In the genomic region with DNA sequence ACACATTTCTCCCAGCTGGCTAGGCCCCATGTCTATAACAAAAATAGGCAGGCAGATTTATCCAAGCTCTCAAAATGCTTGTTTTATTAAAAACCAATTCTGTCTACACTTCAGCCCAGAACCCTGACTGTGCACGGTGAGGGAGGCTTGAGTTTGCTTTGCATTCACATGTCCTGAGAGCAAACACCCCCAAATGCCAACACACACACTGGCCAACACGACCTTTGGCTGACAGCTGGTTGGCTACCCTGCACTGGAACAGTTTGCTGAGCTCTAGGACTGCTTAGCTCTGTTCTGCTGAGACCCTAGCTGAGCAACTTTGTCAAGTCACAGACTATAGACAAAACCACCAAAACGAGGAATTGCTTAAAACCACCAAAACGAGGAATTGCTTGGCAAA, we compare ENCODE assay signal across 9 cellular contexts. TPM values are rescaled to one million over a fixed set of nuclear protein-coding genes. Genes with fewer than 3 reads are reported as not detected.
DNase-seq lines count a peak whose midpoint lies in the region; ATAC-seq and TF ChIP-seq lines count a peak whose summit lies in the region.
"Had no signal": no experiment of that assay in that cellular context is flagged by ENCODE, and none has a peak within 500 bp of the region (broad histone marks: within the 10 kb centered on the region; RNA-seq: fewer than 3 reads in every experiment).

No MANE protein-coding gene starts in this region.

- no peak overlapping the region for H3K9ac ChIP-seq in endodermal cell (ENCODE audit: extremely low read depth, low read length, poor library complexity, severe bottlenecking)

- H3K27ac ChIP-seq in left lung (peak overlapping the region; percentile 48 to 77), suprapubic skin (peak overlapping the region; percentile 61), endodermal cell (ENCODE audit: low read depth, low read length) (no peak overlapping the region)

- H3K4me3 Mint-ChIP-seq in activated CD4-positive, alpha-beta T cell treated with anti-CD3 and anti-CD28 coated beads for 36 hours = peak overlapping the region; percentile 63
- peak overlapping the region; percentile 74 for H3K4me3 Mint-ChIP-seq in activated naive CD8-positive, alpha-beta T cell
- H3K4me3 Mint-ChIP-seq in endodermal cell = no peak overlapping the region

- H3K9me3 ChIP-seq in left lung (no peaks in the 10 kb centered on the region), suprapubic skin (no peaks in the 10 kb centered on the region), endodermal cell (ENCODE audit: control insufficient read depth, low read length) (no peaks in the 10 kb centered on the region)

- no peaks in the 10 kb centered on the region for H3K36me3 ChIP-seq in left lung
- no peaks in the 10 kb centered on the region for H3K36me3 ChIP-seq in suprapubic skin
- H3K36me3 ChIP-seq in endodermal cell (ENCODE audit: control insufficient read depth, insufficient read depth, low read length) = peaks cover 12% of the 10 kb centered on the region

- ATAC-seq in activated CD4-positive, alpha-beta T cell treated with anti-CD3 and anti-CD28 coated beads for 36 hours = no peak
- ATAC-seq in left lung = no peak
- no peak for ATAC-seq in GM21786 (IDR thresholded peaks at IDR 0.05; ENCODE audit: unreplicated experiment)
- ATAC-seq: SK-N-SH treated with all-trans-retinoic acid at 6 μM for 48 hours had no signal

- TF ChIP-seq POLR2A in suprapubic skin (IDR thresholded peaks at IDR 0.05) = no peak

- H3K4me3 ChIP-seq in left lung = no peak overlapping the region
- H3K4me3 ChIP-seq in suprapubic skin = no peak overlapping the region
- no peak overlapping the region for H3K4me3 ChIP-seq in endodermal cell (ENCODE audit: low read length)

- H3K27me3 Mint-ChIP-seq in activated CD4-positive, alpha-beta T cell treated with anti-CD3 and anti-CD28 coated beads for 36 hours = no peaks in the 10 kb centered on the region
- H3K27me3 Mint-ChIP-seq in activated naive CD8-positive, alpha-beta T cell = no peaks in the 10 kb centered on the region
- no peaks in the 10 kb centered on the region for H3K27me3 Mint-ChIP-seq in endodermal cell (ENCODE audit: insufficient read depth)

- H3K4me1 ChIP-seq in left lung (peaks cover 35 to 70% of the 10 kb centered on the region in 2 donors), suprapubic skin (peaks cover 66% of the 10 kb centered on the region), endodermal cell (ENCODE audit: control insufficient read depth, insufficient read depth, low read length) (no peaks in the 10 kb centered on the region)

- DNase-seq in activated CD4-positive, alpha-beta T cell treated with anti-CD3 and anti-CD28 coated beads for 36 hours = no peak
- no peak for DNase-seq in activated CD4-positive, alpha-beta T cell treated with anti-CD3 and anti-CD28 coated beads for 48 hours
- no peak for DNase-seq in left lung
- no peak for DNase-seq in suprapubic skin (ENCODE audit: low spot score in 2 of 2)
- DNase-seq in endodermal cell = no peak
- no peak for DNase-seq in D341Med (ENCODE audit: low spot score)

- peaks cover 3% of the 10 kb centered on the region for H3K36me3 Mint-ChIP-seq in activated CD4-positive, alpha-beta T cell treated with anti-CD3 and anti-CD28 coated beads for 36 hours (ENCODE audit: low read depth)
- peaks cover 8% of the 10 kb centered on the region for H3K36me3 Mint-ChIP-seq in activated naive CD8-positive, alpha-beta T cell
- peaks cover 3% of the 10 kb centered on the region for H3K36me3 Mint-ChIP-seq in endodermal cell (ENCODE audit: low read depth)

- peak overlapping the region; percentile 91 for H3K27ac Mint-ChIP-seq in activated CD4-positive, alpha-beta T cell treated with anti-CD3 and anti-CD28 coated beads for 36 hours
- H3K27ac Mint-ChIP-seq in activated naive CD8-positive, alpha-beta T cell = peak overlapping the region; percentile 93
- H3K27ac Mint-ChIP-seq in endodermal cell = no peak overlapping the region

- no peaks in the 10 kb centered on the region for H3K9me3 Mint-ChIP-seq in activated CD4-positive, alpha-beta T cell treated with anti-CD3 and anti-CD28 coated beads for 36 hours (ENCODE audit: low read depth)
- no peaks in the 10 kb centered on the region for H3K9me3 Mint-ChIP-seq in activated naive CD8-positive, alpha-beta T cell (ENCODE audit: low read depth)
- H3K9me3 Mint-ChIP-seq in endodermal cell = no peaks in the 10 kb centered on the region

- POLR2A ChIA-PET in activated CD4-positive, alpha-beta T cell treated with anti-CD3 and anti-CD28 coated beads for 36 hours (lab: Charles Lee) = interaction anchor here (0.9 kb wide), 1 partner anchor 90 kb away, joined by 3 read pairs; no protein-coding TSS in a partner anchor

- intact Hi-C loops in activated CD4-positive, alpha-beta T cell treated with anti-CD3 and anti-CD28 coated beads for 36 hours (cut with DNase I, micrococcal nuclease) = loop anchor here (1.0 to 10.0 kb wide), 8 partner anchors 19 to 991 kb away; partner anchors contain the start of genes ACTR8 (in 1 of the 2), DCP1A (in 1 of the 2), GLT8D1 (in 1 of the 2) and SPCS1 (in 1 of the 2)
- intact Hi-C loops in left lung (cut with DNase I) = no loop called here

- WGBS in suprapubic skin = 40% methylated on average over 4 of the region's 4 CpGs
- WGBS in endodermal cell (ENCODE audit: insufficient coverage in 1 of 2, insufficient read length in 1 of 2), 2 experiments = 80 to 92% methylated on average over 3 to 4 of the region's 4 CpGs

- H3K4me1 Mint-ChIP-seq in activated CD4-positive, alpha-beta T cell treated with anti-CD3 and anti-CD28 coated beads for 36 hours = peaks cover 77% of the 10 kb centered on the region
- H3K4me1 Mint-ChIP-seq in activated naive CD8-positive, alpha-beta T cell (ENCODE audit: low read depth) = peaks cover 69% of the 10 kb centered on the region
- peaks cover 22% of the 10 kb centered on the region for H3K4me1 Mint-ChIP-seq in endodermal cell

- TF ChIP-seq CTCF in left lung (IDR thresholded peaks at IDR 0.05) = no peak
- no peak for TF ChIP-seq CTCF in suprapubic skin (IDR thresholded peaks at IDR 0.05)
- no peak for TF ChIP-seq CTCF in endodermal cell (conservative IDR thresholded peaks at IDR 0.05)

- TF ChIP-seq EP300 in suprapubic skin (IDR thresholded peaks at IDR 0.05) = no peak

- CTCF ChIA-PET in activated CD4-positive, alpha-beta T cell treated with anti-CD3 and anti-CD28 coated beads for 36 hours (lab: Charles Lee) = interaction anchor here (0.6 to 2.8 kb wide), 10 partner anchors 10 to 209 kb away, joined by 3 to 13 read pairs (median 4); no protein-coding TSS in a partner anchor

- H3K27me3 ChIP-seq in left lung (no peaks in the 10 kb centered on the region), suprapubic skin (no peaks in the 10 kb centered on the region), endodermal cell (ENCODE audit: control insufficient read depth, insufficient read depth, low read length, poor library complexity, severe bottlenecking) (no peaks in the 10 kb centered on the region)

RNA-seq across cellular contexts. Expression of gene STIMATE, which starts 3.6 kb away (rescaled TPM):
- total RNA-seq in activated CD4-positive, alpha-beta T cell treated with anti-CD3 and anti-CD28 coated beads for 36 hours = 10 to 100 TPM; 12.0 to 17.1 TPM
- total RNA-seq in left lung = 10 to 100 TPM; 21.0 to 28.3 TPM
- total RNA-seq in suprapubic skin = 10 to 100 TPM; 15.9 to 25.7 (median 19.3) TPM
- total RNA-seq in endodermal cell = 10 to 100 TPM; 20.3 to 23.7 TPM
- 18.3 TPM for polyA plus RNA-seq in endodermal cell (2013, experiment 1 of 2)
- 15.9 TPM for polyA plus RNA-seq in endodermal cell (2013, experiment 2 of 2)

RNA-seq across cellular contexts. Expression of gene MUSTN1, which starts 58.9 kb away (rescaled TPM):
- 1 to 10 TPM in 1 of 2 experiments, not detected in 1; 2.8 TPM for total RNA-seq in activated CD4-positive, alpha-beta T cell treated with anti-CD3 and anti-CD28 coated beads for 36 hours
- total RNA-seq in left lung = 1 to 10 TPM; 1.2 to 7.5 TPM
- 10 to 100 TPM in 2 of 4 donors, 1 to 10 TPM in 2; 1.6 to 14.5 (median 8.3) TPM for total RNA-seq in suprapubic skin
- total RNA-seq in endodermal cell = 1 to 10 TPM; 3.2 to 4.2 TPM
- polyA plus RNA-seq in endodermal cell (2013, experiment 1 of 2) = 22.5 TPM
- polyA plus RNA-seq in endodermal cell (2013, experiment 2 of 2) = 20.6 TPM

Comparison
In these comparisons a context has a peak if more than half of its experiments do, and no peak if none do; other contexts are left out.
1. intact Hi-C loops: an anchor here in activated CD4-positive, alpha-beta T cell treated with anti-CD3 and anti-CD28 coated beads for 36 hours (1.0 to 10.0 kb wide); none called in left lung.